Comparison of ENCODE assay signal across 1 cellular context in genomic region chr19:5974721-5975387, GRCh38.
TF ChIP-seq lines count a peak whose summit lies in the region.

No MANE protein-coding gene starts in this region.

TF ChIP-seq in GM12878, 131 proteins besides CTCF, POLR2A, EP300 and RAD21 (continued from another document):
- TF ChIP-seq PRDM15 (CRISPR knock-in tag; IDR thresholded peaks at IDR 0.05) (no peak), REST (IDR thresholded peaks at IDR 0.05; ENCODE audit: low read depth, low read length) (no peak), RELA (IDR thresholded peaks at IDR 0.05; ENCODE audit: borderline replicate concordance, partially characterized antibody) (no peak), BACH1 (IDR thresholded peaks at IDR 0.05; ENCODE audit: borderline replicate concordance) (no peak), SMC3 (IDR thresholded peaks at IDR 0.05; ENCODE audit: borderline replicate concordance, low read length) (no peak), MYC (IDR thresholded peaks at IDR 0.05; ENCODE audit: insufficient read depth, insufficient read length, insufficient replicate concordance, low read length, severe bottlenecking) (no peak), PAX8 (IDR thresholded peaks at IDR 0.05) (no peak), RUNX3 (IDR thresholded peaks at IDR 0.05; ENCODE audit: low read length) (no peak), STAT3 (IDR thresholded peaks at IDR 0.05; ENCODE audit: low read depth, low read length) (no peak), MAX (IDR thresholded peaks at IDR 0.05; ENCODE audit: low read depth, low read length) (peak; percentile 61; the same call in 1 of the 2 replicates), ZBED1 (IDR thresholded peaks at IDR 0.05; ENCODE audit: borderline replicate concordance) (no peak), HDAC6 (IDR thresholded peaks at IDR 0.05; ENCODE audit: unreplicated experiment) (no peak), SREBF2 (IDR thresholded peaks at IDR 0.05; ENCODE audit: low read length) (no peak), SP1 (IDR thresholded peaks at IDR 0.05; ENCODE audit: low read depth, low read length) (peak; percentile 81), IKZF1 (conservative IDR thresholded peaks at IDR 0.05) (peak; percentile 29; the same call in 1 of the 2 replicates), MXI1 (IDR thresholded peaks at IDR 0.05; ENCODE audit: low read depth, low read length) (peak; percentile 41; the same call in 1 of the 2 replicates), GATAD2B (conservative IDR thresholded peaks at IDR 0.05; ENCODE audit: low read depth) (no peak), JUNB (IDR thresholded peaks at IDR 0.05) (no peak)
- TF ChIP-seq, protein P1, sequence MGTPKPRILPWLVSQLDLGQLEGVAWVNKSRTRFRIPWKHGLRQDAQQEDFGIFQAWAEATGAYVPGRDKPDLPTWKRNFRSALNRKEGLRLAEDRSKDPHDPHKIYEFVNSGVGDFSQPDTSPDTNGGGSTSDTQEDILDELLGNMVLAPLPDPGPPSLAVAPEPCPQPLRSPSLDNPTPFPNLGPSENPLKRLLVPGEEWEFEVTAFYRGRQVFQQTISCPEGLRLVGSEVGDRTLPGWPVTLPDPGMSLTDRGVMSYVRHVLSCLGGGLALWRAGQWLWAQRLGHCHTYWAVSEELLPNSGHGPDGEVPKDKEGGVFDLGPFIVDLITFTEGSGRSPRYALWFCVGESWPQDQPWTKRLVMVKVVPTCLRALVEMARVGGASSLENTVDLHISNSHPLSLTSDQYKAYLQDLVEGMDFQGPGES (IDR thresholded peaks at IDR 0.05), result no peak
- TF ChIP-seq, protein P2, sequence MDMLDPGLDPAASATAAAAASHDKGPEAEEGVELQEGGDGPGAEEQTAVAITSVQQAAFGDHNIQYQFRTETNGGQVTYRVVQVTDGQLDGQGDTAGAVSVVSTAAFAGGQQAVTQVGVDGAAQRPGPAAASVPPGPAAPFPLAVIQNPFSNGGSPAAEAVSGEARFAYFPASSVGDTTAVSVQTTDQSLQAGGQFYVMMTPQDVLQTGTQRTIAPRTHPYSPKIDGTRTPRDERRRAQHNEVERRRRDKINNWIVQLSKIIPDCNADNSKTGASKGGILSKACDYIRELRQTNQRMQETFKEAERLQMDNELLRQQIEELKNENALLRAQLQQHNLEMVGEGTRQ (IDR thresholded peaks at IDR 0.05; ENCODE audit: borderline replicate concordance, low read depth, low read length), result peak; percentile 54; the same call in 1 of the 2 replicates
